In the genomic region with DNA sequence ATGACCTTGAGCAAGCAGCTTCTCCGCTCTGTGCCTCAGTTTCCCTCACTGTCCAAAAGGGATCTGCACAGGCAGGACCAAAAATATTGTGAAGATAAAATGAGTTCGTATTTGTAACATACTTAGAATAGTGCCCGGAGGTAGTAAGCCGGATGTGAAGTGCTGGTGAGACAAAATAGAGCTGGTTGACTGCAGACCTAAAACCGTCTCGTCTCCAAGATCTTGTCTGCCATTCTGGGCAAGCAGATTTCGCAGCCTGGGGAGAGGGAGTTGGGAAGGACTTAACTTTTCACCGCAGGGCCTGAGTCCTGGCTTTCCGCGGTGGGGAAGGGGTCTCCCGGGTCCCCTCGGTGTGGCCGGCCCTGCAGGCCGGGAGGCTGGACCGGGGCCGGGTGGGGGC, we compare ENCODE assay signal across 9 cellular contexts. TPM values are rescaled to one million over a fixed set of nuclear protein-coding genes. Genes with fewer than 3 reads are reported as not detected.
A peak's percentile ranks its signal among the peaks of the same experiment; 100 is the strongest.
DNase-seq lines count a peak whose midpoint lies in the region; ATAC-seq, FAIRE-seq and TF ChIP-seq lines count a peak whose summit lies in the region.
"Had no signal": no experiment of that assay in that cellular context is flagged by ENCODE, and none has a peak within 500 bp of the region (broad histone marks: within the 10 kb centered on the region; RNA-seq: fewer than 3 reads in every experiment).

No MANE protein-coding gene starts in this region.

- TF ChIP-seq POLR2A in GM12891 (IDR thresholded peaks at IDR 0.05; ENCODE audit: low read depth, low read length), result no peak

- intact Hi-C loops in naive thymus-derived CD4-positive, alpha-beta T cell (cut with micrococcal nuclease), result loop anchor here in 1 of 2 donors (10.0 kb wide), 1 partner anchor 524 kb away; a partner anchor contains a TSS

- CTCF ChIA-PET in AG04449 (lab: Yijun Ruan, JAX), result interaction anchor here (1.4 to 3.5 kb wide), 4 partner anchors 8 to 89 kb away, joined by 4 to 18 read pairs (median 12); no protein-coding TSS in a partner anchor
- CTCF ChIA-PET in naive thymus-derived CD4-positive, alpha-beta T cell (lab: Charles Lee), result interaction anchor here (0.6 to 1.5 kb wide), 3 partner anchors 11 to 28 kb away, joined by 3 to 6 read pairs (median 3); no protein-coding TSS in a partner anchor

- ATAC-seq in naive thymus-derived CD4-positive, alpha-beta T cell, result no peak

- H3K27ac ChIP-seq in naive thymus-derived CD4-positive, alpha-beta T cell (ENCODE audit: low read depth, low read length), result peak overlapping the region; percentile 37

- no peaks in the 10 kb centered on the region for H3K9me3 ChIP-seq in naive thymus-derived CD4-positive, alpha-beta T cell (ENCODE audit: control insufficient read depth in 2 of 3, low read length in 3 of 3)

- H3K27ac Mint-ChIP-seq in brain, result peak overlapping the region; percentile 75 to 96 (median 92)
- H3K27ac Mint-ChIP-seq in naive thymus-derived CD4-positive, alpha-beta T cell, result peak overlapping the region; percentile 53 to 93 (median 86)

- peaks cover 19% of the 10 kb centered on the region for H3K4me1 Mint-ChIP-seq in brain
- H3K4me1 Mint-ChIP-seq in naive thymus-derived CD4-positive, alpha-beta T cell, result peaks cover 6 to 23% (median 19%) of the 10 kb centered on the region in 7 donors

- FAIRE-seq in GM12891 (lab: Jason Lieb, UNC), result peak; percentile 9

- no peaks in the 10 kb centered on the region for H3K36me3 Mint-ChIP-seq in brain
- peaks cover 0 to 3% (median 0%) of the 10 kb centered on the region in 5 donors for H3K36me3 Mint-ChIP-seq in naive thymus-derived CD4-positive, alpha-beta T cell

- no peaks in the 10 kb centered on the region for H3K27me3 ChIP-seq in naive thymus-derived CD4-positive, alpha-beta T cell (ENCODE audit: control insufficient read depth in 2 of 2, insufficient read depth in 2 of 2, low read length in 2 of 2)
- H3K27me3 ChIP-seq: MG63 had no signal

- TF ChIP-seq CTCF in AG04449 (IDR thresholded peaks at IDR 0.05; ENCODE audit: insufficient read depth, low read length, missing control alignments) (no peak), brain (conservative IDR thresholded peaks at IDR 0.05) (no peak), GM10266 (IDR thresholded peaks at IDR 0.05; ENCODE audit: control insufficient read depth, insufficient read depth, low read depth, missing control alignments) (no peak)

- POLR2A ChIA-PET in AG04449 (lab: Yijun Ruan, JAX), result interaction anchor here (1.2 to 1.4 kb wide), 2 partner anchors 13 to 18 kb away, joined by 3 to 6 read pairs; a partner anchor contains a TSS
- POLR2A ChIA-PET in naive thymus-derived CD4-positive, alpha-beta T cell (lab: Charles Lee), result interaction anchor here (0.9 to 2.1 kb wide), 7 partner anchors 10 to 108 kb away, joined by 3 to 12 read pairs (median 4); a partner anchor contains a TSS

- peaks cover 30 to 40% of the 10 kb centered on the region in 2 donors for H3K4me1 ChIP-seq in naive thymus-derived CD4-positive, alpha-beta T cell (ENCODE audit: control insufficient read depth in 2 of 2, insufficient read depth in 2 of 2, low read length in 2 of 2)

- peak overlapping the region; percentile 47 for H3K4me3 ChIP-seq in AG04449 (ENCODE audit: low read depth, low read length)
- H3K4me3 ChIP-seq in naive thymus-derived CD4-positive, alpha-beta T cell (ENCODE audit: low read length), result peak overlapping the region; percentile 29
- H3K4me3 ChIP-seq: MG63 had no signal

- peak overlapping the region; percentile 80 to 90 (median 83) for H3K4me3 Mint-ChIP-seq in brain
- peak overlapping the region; percentile 72 to 93 (median 86) for H3K4me3 Mint-ChIP-seq in naive thymus-derived CD4-positive, alpha-beta T cell

- no peaks in the 10 kb centered on the region for H3K9me3 Mint-ChIP-seq in brain
- H3K9me3 Mint-ChIP-seq in naive thymus-derived CD4-positive, alpha-beta T cell, result peaks cover 0 to 5% (median 0%) of the 10 kb centered on the region in 11 donors

- no peaks in the 10 kb centered on the region for H3K36me3 ChIP-seq in naive thymus-derived CD4-positive, alpha-beta T cell (ENCODE audit: control insufficient read depth in 2 of 3, insufficient read depth in 3 of 3, low read length in 3 of 3)

- H3K27me3 Mint-ChIP-seq in brain, result no peaks in the 10 kb centered on the region
- H3K27me3 Mint-ChIP-seq in naive thymus-derived CD4-positive, alpha-beta T cell, result peaks cover 0 to 11% (median 0%) of the 10 kb centered on the region in 5 donors

- DNase-seq in AG04449 (ENCODE audit: low read depth, low spot score) (no peak), GM12891 (ENCODE audit: insufficient read length, low spot score) (no peak), EL (no peak), GM10266 (ENCODE audit: extremely low spot score) (no peak), CD1c-positive myeloid dendritic cell (ENCODE audit: extremely low spot score) (no peak)
- peak in 5 of 9 donors; percentile 31 to 40 (median 36) for DNase-seq in naive thymus-derived CD4-positive, alpha-beta T cell
- no peak for DNase-seq in activated effector memory CD4-positive, alpha-beta T cell treated with Interleukin-2 at 50 U/mL for 16 hours
- DNase-seq: MG63 had no signal

TF ChIP-seq in GM12891, 5 proteins besides CTCF, POLR2A, EP300 and RAD21:
- TF ChIP-seq PAX5 (IDR thresholded peaks at IDR 0.05; ENCODE audit: insufficient read depth, low read length, severe bottlenecking), result no peak
- TF ChIP-seq POU2F2 (IDR thresholded peaks at IDR 0.05; ENCODE audit: low read depth, low read length), result no peak
- TF ChIP-seq SPI1 (IDR thresholded peaks at IDR 0.05; ENCODE audit: low read depth, low read length), result no peak
- no peak for TF ChIP-seq TAF1 (IDR thresholded peaks at IDR 0.05; ENCODE audit: low read depth, low read length)
- no peak for TF ChIP-seq POLR2AphosphoS5 (IDR thresholded peaks at IDR 0.05; ENCODE audit: low read depth, low read length)

RNA-seq across cellular contexts. Expression of a gene that starts 8.2 kb away (rescaled TPM):
- polyA plus RNA-seq in GM12891 (2012; ENCODE audit: low read depth, missing spikeins), result 10.9 TPM
- polyA plus RNA-seq in brain (ENCODE audit: insufficient read depth, low read depth, low replicate concordance), result 12.1 TPM
- 10 to 100 TPM; 13.7 to 42.0 (median 22.5) TPM for total RNA-seq in naive thymus-derived CD4-positive, alpha-beta T cell
- 10 to 100 TPM in 1 of 2 donors, 1 to 10 TPM in 1; 8.5 to 13.8 TPM for polyA plus RNA-seq in naive thymus-derived CD4-positive, alpha-beta T cell

RNA-seq across cellular contexts. Expression of a gene that starts 17.2 kb away (rescaled TPM):
- polyA plus RNA-seq in GM12891 (2012; ENCODE audit: low read depth, missing spikeins), result 10.3 TPM
- polyA plus RNA-seq in brain (ENCODE audit: insufficient read depth, low read depth, low replicate concordance), result 19.3 TPM
- 10 to 100 TPM; 41.9 to 80.0 (median 51.4) TPM for total RNA-seq in naive thymus-derived CD4-positive, alpha-beta T cell
- polyA plus RNA-seq in naive thymus-derived CD4-positive, alpha-beta T cell, result 10 to 100 TPM in 1 of 2 donors, 1 to 10 TPM in 1; 8.5 to 13.0 TPM

RNA-seq across cellular contexts. Expression of a gene that starts 35.5 kb away (rescaled TPM):
- 2.5 TPM for polyA plus RNA-seq in GM12891 (2012; ENCODE audit: low read depth, missing spikeins)
- 14.4 TPM for polyA plus RNA-seq in brain (ENCODE audit: insufficient read depth, low read depth, low replicate concordance)
- total RNA-seq in naive thymus-derived CD4-positive, alpha-beta T cell, result 10 to 100 TPM; 11.6 to 21.7 (median 16.7) TPM
- 1 to 10 TPM; 2.3 to 3.0 TPM for polyA plus RNA-seq in naive thymus-derived CD4-positive, alpha-beta T cell

Comparison
In these comparisons a context has a peak if more than half of its experiments do, and no peak if none do; other contexts are left out.
1. DNase-seq: peak in naive thymus-derived CD4-positive, alpha-beta T cell (5 of 9); none in AG04449 (single experiment), GM12891 (single experiment), EL (single experiment), GM10266 (single experiment), CD1c-positive myeloid dendritic cell (single experiment) and activated effector memory CD4-positive, alpha-beta T cell treated with Interleukin-2 at 50 U/mL for 16 hours (single experiment).